In the genomic region with DNA sequence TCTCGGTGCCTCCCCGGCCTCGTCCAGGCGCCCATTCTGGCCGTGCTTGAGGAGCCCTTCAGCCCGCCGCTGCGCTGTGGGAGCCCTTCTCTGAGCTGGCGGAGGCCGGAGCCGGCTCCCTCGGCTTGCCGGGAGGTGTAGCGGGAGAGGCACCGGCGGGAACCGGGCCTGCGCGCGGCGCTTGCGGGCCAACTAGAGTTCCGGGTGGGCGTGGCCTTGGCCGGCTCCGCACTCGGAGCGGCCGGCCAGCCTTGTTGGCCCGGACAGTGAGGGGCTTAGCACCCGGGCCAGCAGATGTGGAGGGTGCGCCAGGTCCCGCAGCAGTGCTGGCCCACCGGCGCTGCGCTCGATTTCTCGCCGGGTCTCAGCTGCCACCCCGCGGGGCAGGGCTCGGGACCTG, we compare ENCODE assay signal across 19 cellular contexts.
DNase-seq lines count a peak whose midpoint lies in the region; ATAC-seq, FAIRE-seq and TF ChIP-seq lines count a peak whose summit lies in the region.
"Had no signal": no experiment of that assay in that cellular context is flagged by ENCODE, and none has a peak within 500 bp of the region (broad histone marks: within the 10 kb centered on the region; RNA-seq: fewer than 3 reads in every experiment).

No MANE protein-coding gene starts in this region.

- H3K9me3 Mint-ChIP-seq in activated CD8-positive, alpha-beta memory T cell treated with anti-CD3 and anti-CD28 coated beads, Interleukin-2, amount 10 ng/mL, durations not matched to agents 7 days and 5 days (ENCODE audit: low read depth), result peaks cover 4% of the 10 kb centered on the region

- in situ Hi-C loops in K562 (cut with MboI), result no loop called here

- H3K36me3 ChIP-seq in BE2C (no peaks in the 10 kb centered on the region), K562 (ENCODE audit: control insufficient read depth, insufficient read depth, low read length) (no peaks in the 10 kb centered on the region)

- POLR2A ChIA-PET in K562 (lab: Yijun Ruan, JAX), result no interaction called here

- TF ChIP-seq EP300 in K562 (IDR thresholded peaks at IDR 0.05; ENCODE audit: low read length), result no peak

- peak; percentile 8 for DNase-seq in BE2C
- peak; percentile 56 for DNase-seq in DMS53 treated with DMSO at 0.1 percent for 48 hours (lab: John Stamatoyannopoulos, UW; ENCODE audit: unreplicated experiment)
- peak in 1 of 4 experiments; percentile 3 for DNase-seq in K562 (ENCODE audit: extremely low read depth in 1 of 4, low spot score in 3 of 4)
- DNase-seq in posterior vena cava (ENCODE audit: low spot score), result peak; percentile 77
- no peak for DNase-seq in activated CD8-positive, alpha-beta memory T cell treated with anti-CD3 and anti-CD28 coated beads, Interleukin-2, amount 10 ng/mL, durations not matched to agents 7 days and 5 days
- DNase-seq in MV-4-11 (lab: John Stamatoyannopoulos, UW), result no peak
- no peak for DNase-seq in GDM1 (lab: John Stamatoyannopoulos, UW)
- DNase-seq: COR-L47, HCEC 1CT, KBM-7, NCI-H1436, NCI-H2029, NCI-H2171 treated with DMSO at 0.1 percent for 48 hours, NCI-H446 treated with DMSO at 0.1 percent for 48 hours, NCI-H82, PC-3 had no signal

- BruUV-seq in K562 (replicated peaks; lab: Mats Ljungman, UMichigan), result no TSS peak

- H3K4me1 Mint-ChIP-seq in activated CD8-positive, alpha-beta memory T cell treated with anti-CD3 and anti-CD28 coated beads, Interleukin-2, amount 10 ng/mL, durations not matched to agents 7 days and 5 days, result no peaks in the 10 kb centered on the region

- H3K4me3 ChIP-seq in BE2C (ENCODE audit: low read depth, low read length) (no peak overlapping the region), K562 (no peak overlapping the region)
- H3K4me3 ChIP-seq: GM12878, SK-N-MC had no signal

- no peak for TF ChIP-seq POLR2A in K562 (conservative IDR thresholded peaks at IDR 0.05)

- no peaks in the 10 kb centered on the region for H3K36me3 Mint-ChIP-seq in activated CD8-positive, alpha-beta memory T cell treated with anti-CD3 and anti-CD28 coated beads, Interleukin-2, amount 10 ng/mL, durations not matched to agents 7 days and 5 days

- H3K27me3 Mint-ChIP-seq in activated CD8-positive, alpha-beta memory T cell treated with anti-CD3 and anti-CD28 coated beads, Interleukin-2, amount 10 ng/mL, durations not matched to agents 7 days and 5 days, result no peaks in the 10 kb centered on the region

- H3K27ac Mint-ChIP-seq in activated CD8-positive, alpha-beta memory T cell treated with anti-CD3 and anti-CD28 coated beads, Interleukin-2, amount 10 ng/mL, durations not matched to agents 7 days and 5 days, result no peak overlapping the region

- no peaks in the 10 kb centered on the region for H4K20me1 ChIP-seq in K562 (replicated peaks; ENCODE audit: control insufficient read depth, insufficient read depth, low read length)

- CTCF ChIA-PET in K562 (lab: Yijun Ruan, JAX; ENCODE audit: low intra/inter-chr PET ratio), result no interaction called here
- CTCF ChIA-PET in activated CD8-positive, alpha-beta memory T cell treated with anti-CD3 and anti-CD28 coated beads, Interleukin-2, amount 10 ng/mL, durations not matched to agents 7 days and 5 days (lab: Charles Lee), result no interaction called here

- no peaks in the 10 kb centered on the region for H3K79me2 ChIP-seq in K562 (ENCODE audit: control insufficient read depth, insufficient read depth, low read length)

- peaks cover 4% of the 10 kb centered on the region for H3K4me1 ChIP-seq in BE2C
- H3K4me1 ChIP-seq in K562 (replicated peaks in 1 of 2; ENCODE audit: control insufficient read depth in 2 of 2, insufficient read depth in 2 of 2, low read length in 2 of 2), result no peaks in the 10 kb centered on the region

- no peaks in the 10 kb centered on the region for H3K27me3 ChIP-seq in BE2C
- H3K27me3 ChIP-seq in K562 (ENCODE audit: control insufficient read depth in 2 of 2, insufficient read depth in 2 of 2, low read length in 2 of 2), result no peaks in the 10 kb centered on the region

- WGBS in K562 (ENCODE audit: insufficient coverage, low coverage, missing lambda C conversion rate), result 0% methylated on average over 13 of the region's 42 CpGs

- H2AFZ ChIP-seq in K562 (ENCODE audit: low read depth, low read length), result no peak overlapping the region

- no peak for TF ChIP-seq CTCF in BE2C (IDR thresholded peaks at IDR 0.05; ENCODE audit: low read depth, low read length)
- TF ChIP-seq CTCF in K562 (IDR thresholded peaks at IDR 0.05 in 2 of 3, conservative IDR thresholded peaks at IDR 0.05 in 1 of 3; ENCODE audit: insufficient read depth in 2 of 3, low read depth in 1 of 3, low read length in 3 of 3), result no peak

- ATAC-seq in K562 (no peak), HG02981 (IDR thresholded peaks at IDR 0.05; ENCODE audit: unreplicated experiment) (no peak)
- no peak for ATAC-seq in activated CD8-positive, alpha-beta memory T cell treated with anti-CD3 and anti-CD28 coated beads, Interleukin-2, amount 10 ng/mL, durations not matched to agents 7 days and 5 days
- ATAC-seq: GM12878, PC-3 had no signal

- no peak overlapping the region for H3K27ac ChIP-seq in K562 (ENCODE audit: extremely low read depth, low read depth, low read length)
- H3K27ac ChIP-seq: SK-N-MC had no signal

- FAIRE-seq in K562 (lab: Jason Lieb, UNC), result no peak
- FAIRE-seq: GM12878 had no signal

- TF ChIP-seq RAD21 in K562 (CRISPR knock-in tag; conservative IDR thresholded peaks at IDR 0.05 in 1 of 2, IDR thresholded peaks at IDR 0.05 in 1 of 2), result no peak

- H3K4me2 ChIP-seq in K562 (ENCODE audit: insufficient read depth, low read length), result no peak overlapping the region

- H3K9me3 ChIP-seq in BE2C, result no peaks in the 10 kb centered on the region
- no peaks in the 10 kb centered on the region for H3K9me3 ChIP-seq in K562 (replicated peaks; ENCODE audit: control insufficient read depth, insufficient read depth, low read depth, low read length)

- no peak overlapping the region for H3K9ac ChIP-seq in K562 (ENCODE audit: insufficient read depth in 1 of 2, low read depth in 2 of 2, low read length in 2 of 2)

- no peak overlapping the region for H3K4me3 Mint-ChIP-seq in activated CD8-positive, alpha-beta memory T cell treated with anti-CD3 and anti-CD28 coated beads, Interleukin-2, amount 10 ng/mL, durations not matched to agents 7 days and 5 days

- no peaks in the 10 kb centered on the region for H3K9me1 ChIP-seq in K562 (ENCODE audit: control insufficient read depth, insufficient read depth, low read length)

- intact Hi-C loops in K562 (cut with micrococcal nuclease) (no loop called here), posterior vena cava (cut with DNase I) (no loop called here)

TF ChIP-seq in K562, 482 proteins besides CTCF, POLR2A, EP300 and RAD21:
- TF ChIP-seq ZFX (CRISPR knock-in tag; IDR thresholded peaks at IDR 0.05) (peak; percentile 39; the same call in 1 of the 2 replicates), RBM22 (IDR thresholded peaks at IDR 0.05; ENCODE audit: low read depth, low read length, poor library complexity, severe bottlenecking) (no peak)
TF ChIP-seq in K562: peak in this region for 1.

Comparison
In these comparisons a context has a peak if more than half of its experiments do, and no peak if none do; other contexts are left out.
1. DNase-seq: peak in BE2C (single experiment), DMS53 treated with DMSO at 0.1 percent for 48 hours (single experiment) and posterior vena cava (single experiment); none in activated CD8-positive, alpha-beta memory T cell treated with anti-CD3 and anti-CD28 coated beads, Interleukin-2, amount 10 ng/mL, durations not matched to agents 7 days and 5 days (single experiment), MV-4-11 (single experiment) and GDM1 (single experiment).